In genomic region chr2:23385351-23385747, GRCh38 we compare ENCODE assay signal across 8 cellular contexts. TPM values are rescaled to one million over a fixed set of nuclear protein-coding genes. Genes with fewer than 3 reads are reported as not detected.
DNase-seq lines count a peak whose midpoint lies in the region; ATAC-seq and TF ChIP-seq lines count a peak whose summit lies in the region.

No MANE protein-coding gene starts in this region.

- CTCF ChIA-PET in HCT116 (lab: Charles Lee): no interaction called here

- no TSS peak for BruUV-seq in HCT116 (replicated peaks; lab: Mats Ljungman, UMichigan)

- H3K27ac ChIP-seq in HCT116 (ENCODE audit: low read depth, low read length) (peak overlapping the region; percentile 51; the same call in 1 of the 2 replicates), iPS-20b (ENCODE audit: low read length) (no peak overlapping the region), spleen (peak overlapping the region in 6 of 8 donors; percentile 51 to 76 (median 68))

- peak overlapping the region; percentile 65 to 72 for H3K4me3 ChIP-seq in HCT116 (replicated peaks in 1 of 2; ENCODE audit: low read depth in 1 of 2, low read length in 2 of 2)
- H3K4me3 ChIP-seq in iPS-20b (ENCODE audit: low read length): peak overlapping the region; percentile 78; the same call in 1 of the 2 replicates
- H3K4me3 ChIP-seq in spleen: peak overlapping the region; percentile 49 to 83 (median 62)

- H3K4me1 ChIP-seq in HCT116 (ENCODE audit: control insufficient read depth in 1 of 2, insufficient read depth in 2 of 2, low read length in 2 of 2): peaks cover 11 to 39% of the 10 kb centered on the region in 2 experiments; a peak in 3 of 4 replicates
- H3K4me1 ChIP-seq in iPS-20b (ENCODE audit: insufficient read depth, low read length): no peaks in the 10 kb centered on the region
- H3K4me1 ChIP-seq in spleen: peaks cover 13 to 65% (median 35%) of the 10 kb centered on the region in 6 donors

- H3K9me2 ChIP-seq in HCT116 (ENCODE audit: insufficient read depth): no peaks in the 10 kb centered on the region

- H3K4me2 ChIP-seq in HCT116 (ENCODE audit: low read length): peak overlapping the region; percentile 91

- DNase-seq in activated CD4-positive, alpha-beta T cell treated with anti-CD3 and anti-CD28 coated beads for 48 hours: peak; percentile 26
- DNase-seq in activated CD4-positive, alpha-beta T cell treated with anti-CD3 and anti-CD28 coated beads for 1 hour: no peak
- DNase-seq in HCT116 (ENCODE audit: low read depth, low spot score): no peak
- peak; percentile 17 for DNase-seq in NAMALWA (ENCODE audit: low spot score)
- DNase-seq in astrocyte of the hippocampus (ENCODE audit: low read depth, low spot score): peak; percentile 73
- DNase-seq in spleen: peak; percentile 82
- DNase-seq in SKM-1 (lab: John Stamatoyannopoulos, UW; ENCODE audit: unreplicated experiment): no peak

- POLR2A ChIA-PET in HCT116 (lab: Charles Lee): interaction anchor here (0.7 to 0.9 kb wide), 2 partner anchors 10 to 22 kb away, joined by 3 to 4 read pairs; no protein-coding TSS in a partner anchor

- H3K79me2 ChIP-seq in HCT116 (ENCODE audit: insufficient read depth, low read length): peaks cover 45% of the 10 kb centered on the region

- intact Hi-C loops in HCT116 (cut with micrococcal nuclease): no loop called here
- intact Hi-C loops in spleen (cut with DNase I; ENCODE audit: low total_unique reads): no loop called here

- no peaks in the 10 kb centered on the region for H4K20me1 ChIP-seq in HCT116 (ENCODE audit: insufficient read depth)

- no peak for TF ChIP-seq POLR2A in HCT116 (IDR thresholded peaks at IDR 0.05; ENCODE audit: borderline replicate concordance, extremely low read depth, insufficient read depth, insufficient read length)
- no peak for TF ChIP-seq POLR2A in spleen (IDR thresholded peaks at IDR 0.05)

- ATAC-seq in HCT116: peak; percentile 44

- H3K36me3 ChIP-seq in HCT116 (ENCODE audit: control insufficient read depth in 1 of 2, insufficient read depth in 2 of 2, low read length in 2 of 2) (no peaks in the 10 kb centered on the region), iPS-20b (ENCODE audit: insufficient read depth, low read depth, low read length) (no peaks in the 10 kb centered on the region), spleen (no peaks in the 10 kb centered on the region)

- WGBS in spleen, 5 donors: 0 to 2% (median 1%) methylated on average over 20 to 52 of the region's 52 CpGs

- H3K9ac ChIP-seq in HCT116 (ENCODE audit: low read length): peak overlapping the region; percentile 67
- H3K9ac ChIP-seq in iPS-20b (ENCODE audit: low read depth, low read length): no peak overlapping the region

- no peak for TF ChIP-seq RAD21 in HCT116 (IDR thresholded peaks at IDR 0.05; ENCODE audit: low read depth)

- RAD21 ChIA-PET in HCT116 (lab: Charles Lee; ENCODE audit: low non-redundant PET in 1 of 2, low total read pairs in 2 of 2, uncharacterized antibody in 2 of 2, unreplicated experiment in 2 of 2): no interaction called here

- H3K9me3 ChIP-seq in HCT116 (ENCODE audit: control insufficient read depth in 1 of 2, insufficient read depth in 1 of 2, low read depth in 1 of 2, low read length in 2 of 2) (no peaks in the 10 kb centered on the region), iPS-20b (ENCODE audit: insufficient read depth, low read depth, low read length) (no peaks in the 10 kb centered on the region), spleen (no peaks in the 10 kb centered on the region)

- TF ChIP-seq CTCF in HCT116 (IDR thresholded peaks at IDR 0.05 in 2 of 3, conservative IDR thresholded peaks at IDR 0.05 in 1 of 3; ENCODE audit: borderline replicate concordance in 1 of 3, insufficient read depth in 1 of 3, low read depth in 2 of 3, low read length in 2 of 3): no peak
- no peak for TF ChIP-seq CTCF in spleen (IDR thresholded peaks at IDR 0.05 in 8 of 11, conservative IDR thresholded peaks at IDR 0.05 in 3 of 11)

- no peak overlapping the region for H2AFZ ChIP-seq in HCT116 (ENCODE audit: low read depth, low read length, poor library complexity, severe bottlenecking)

- no peaks in the 10 kb centered on the region for H3K27me3 ChIP-seq in HCT116 (ENCODE audit: insufficient read depth, low read length)
- H3K27me3 ChIP-seq in iPS-20b (ENCODE audit: insufficient read depth, low read length): peaks cover 88% of the 10 kb centered on the region
- H3K27me3 ChIP-seq in spleen (replicated peaks in 1 of 7): peaks cover 0 to 84% (median 34%) of the 10 kb centered on the region in 7 donors

TF ChIP-seq in HCT116, 20 proteins besides CTCF, POLR2A, EP300 and RAD21:
- TF ChIP-seq ZBTB33 (IDR thresholded peaks at IDR 0.05; ENCODE audit: extremely low read depth, insufficient replicate concordance, low read length) (no peak), EZH2 (IDR thresholded peaks at IDR 0.05) (no peak)
- TF ChIP-seq, protein P1, sequence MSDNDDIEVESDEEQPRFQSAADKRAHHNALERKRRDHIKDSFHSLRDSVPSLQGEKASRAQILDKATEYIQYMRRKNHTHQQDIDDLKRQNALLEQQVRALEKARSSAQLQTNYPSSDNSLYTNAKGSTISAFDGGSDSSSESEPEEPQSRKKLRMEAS (IDR thresholded peaks at IDR 0.05): no peak

RNA-seq across cellular contexts. Expression of gene KLHL29, which starts 0.4 kb away (rescaled TPM):
- total RNA-seq in HCT116 (2021; ENCODE audit: unreplicated experiment): 16.7 TPM
- 13.5 and 18.3 TPM in 2 replicates for polyA plus RNA-seq in HCT116 (2012)
- 10 to 100 TPM in 5 of 7 donors, 1 to 10 TPM in 2; 7.5 to 30.5 (median 16.2) TPM for total RNA-seq in spleen
- polyA plus RNA-seq in spleen: 1 to 10 TPM; 1.5 to 5.3 (median 2.0) TPM

Comparison
In these comparisons a context has a peak if more than half of its experiments do, and no peak if none do; other contexts are left out.
1. DNase-seq: peak in activated CD4-positive, alpha-beta T cell treated with anti-CD3 and anti-CD28 coated beads for 48 hours (single experiment), NAMALWA (single experiment), astrocyte of the hippocampus (single experiment) and spleen (single experiment); none in activated CD4-positive, alpha-beta T cell treated with anti-CD3 and anti-CD28 coated beads for 1 hour (single experiment), HCT116 (single experiment) and SKM-1 (single experiment).
2. Peak in every context shown above with its lines, with median percentiles within 50 percentile points of each other: H3K4me3 ChIP-seq.